In genomic region chr7:25262586-25262985, GRCh38 we compare ENCODE assay signal across 17 cellular contexts. TPM values are rescaled to one million over a fixed set of nuclear protein-coding genes. Genes with fewer than 3 reads are reported as not detected.
DNase-seq lines count a peak whose midpoint lies in the region; ATAC-seq and TF ChIP-seq lines count a peak whose summit lies in the region.
"Had no signal": no experiment of that assay in that cellular context is flagged by ENCODE, and none has a peak within 500 bp of the region (broad histone marks: within the 10 kb centered on the region; RNA-seq: fewer than 3 reads in every experiment).

No MANE protein-coding gene starts in this region.

- WGBS in neuronal stem cell (ENCODE audit: extremely low coverage in 2 of 2, insufficient read length in 2 of 2, insufficient replicate concordance in 1 of 2), 2 donors = no CpG with 5 or more reads among the region's 4 CpGs

- no peak overlapping the region for H2BK5ac ChIP-seq in neuronal stem cell (ENCODE audit: low read length)

- no peak overlapping the region for H3K27ac Mint-ChIP-seq in activated CD8-positive, alpha-beta T cell treated with anti-CD3 and anti-CD28 coated beads for 36 hours

- H3K27ac ChIP-seq in neuronal stem cell (replicated peaks; ENCODE audit: low read length) = no peak overlapping the region

- H4K8ac ChIP-seq in neuronal stem cell (ENCODE audit: low read depth, low read length) = no peak overlapping the region

- H3K79me1 ChIP-seq in neuronal stem cell (ENCODE audit: low read depth, low read length) = no peaks in the 10 kb centered on the region

- H3K27me3 Mint-ChIP-seq in activated CD8-positive, alpha-beta T cell treated with anti-CD3 and anti-CD28 coated beads for 36 hours = peaks cover 2% of the 10 kb centered on the region

- H3K14ac ChIP-seq in neuronal stem cell (ENCODE audit: low read length) = no peak overlapping the region

- in situ Hi-C loops in astrocyte of the spinal cord (cut with HindIII; ENCODE audit: low sequenced_read_pairs) = no loop called here

- no peak overlapping the region for H3K4me3 Mint-ChIP-seq in activated CD8-positive, alpha-beta T cell treated with anti-CD3 and anti-CD28 coated beads for 36 hours

- H3K18ac ChIP-seq in neuronal stem cell (ENCODE audit: low read length) = no peak overlapping the region

- H3K4me1 Mint-ChIP-seq in activated CD8-positive, alpha-beta T cell treated with anti-CD3 and anti-CD28 coated beads for 36 hours (ENCODE audit: low read depth) = peaks cover 25% of the 10 kb centered on the region

- intact Hi-C loops in activated CD8-positive, alpha-beta T cell treated with anti-CD3 and anti-CD28 coated beads for 36 hours (cut with micrococcal nuclease) = loop anchor here (5.0 kb wide), 1 partner anchor 595 kb away; no protein-coding TSS in a partner anchor

- no peak overlapping the region for H4K91ac ChIP-seq in neuronal stem cell (ENCODE audit: low read depth, low read length, poor library complexity)

- TF ChIP-seq CTCF in astrocyte of the spinal cord (IDR thresholded peaks at IDR 0.05; ENCODE audit: low read depth, low read length) = no peak
- no peak for TF ChIP-seq CTCF in GM10248 (IDR thresholded peaks at IDR 0.05; ENCODE audit: control extremely low read depth, extremely low read depth, low read depth, missing control alignments)
- TF ChIP-seq CTCF in activated CD8-positive, alpha-beta T cell treated with anti-CD3 and anti-CD28 coated beads for 36 hours (IDR thresholded peaks at IDR 0.05) = no peak

- H3K9ac ChIP-seq in neuronal stem cell (ENCODE audit: low read depth, low read length, poor library complexity) = no peak overlapping the region

- H3K4me3 ChIP-seq in MG63 = no peak overlapping the region
- H3K4me3 ChIP-seq in astrocyte of the spinal cord (ENCODE audit: low read depth, low read length) = no peak overlapping the region
- no peak overlapping the region for H3K4me3 ChIP-seq in neuronal stem cell (ENCODE audit: low read length in 2 of 2)
- H3K4me3 ChIP-seq: mucosa of descending colon had no signal

- H3K27me3 ChIP-seq in MG63 = no peaks in the 10 kb centered on the region
- H3K27me3 ChIP-seq in neuronal stem cell (ENCODE audit: control insufficient read depth in 3 of 3, insufficient read depth in 3 of 3, low read depth in 1 of 3, low read length in 3 of 3) = peaks cover 0 to 5% (median 0%) of the 10 kb centered on the region in 3 experiments

- peak; percentile 37 for DNase-seq in EL
- peak; percentile 65 for DNase-seq in MG63
- DNase-seq in astrocyte of the spinal cord (ENCODE audit: low read depth, low spot score) = peak; percentile 54
- DNase-seq in neuronal stem cell (ENCODE audit: low spot score) = no peak
- DNase-seq in GM10248 (ENCODE audit: extremely low spot score) = no peak
- DNase-seq in stimulated activated CD4-positive, alpha-beta T cell treated with anti-CD3 and anti-CD28 coated beads, Interleukin-2, amount 100 ng/mL, for 24 hours = no peak
- DNase-seq in activated CD8-positive, alpha-beta T cell treated with anti-CD3 and anti-CD28 coated beads for 36 hours = no peak
- DNase-seq: foreskin fibroblast; GOT3; mucosa of descending colon; NCI-H345; NK-92 treated with Interleukin-12 subunit alpha and Interleukin-12 subunit beta, amount 100 ng/mL, for 24 hours; right cardiac atrium; SIG-M5 had no signal

- peaks cover 0 to 4% of the 10 kb centered on the region in 2 donors for H3K4me1 ChIP-seq in neuronal stem cell (ENCODE audit: control insufficient read depth in 2 of 2, insufficient read depth in 1 of 2, low read depth in 1 of 2, low read length in 2 of 2)

- no peak overlapping the region for H2AK5ac ChIP-seq in neuronal stem cell (ENCODE audit: low read depth, low read length)

- H3K9me3 Mint-ChIP-seq in activated CD8-positive, alpha-beta T cell treated with anti-CD3 and anti-CD28 coated beads for 36 hours = no peaks in the 10 kb centered on the region

- no peak overlapping the region for H3K4ac ChIP-seq in neuronal stem cell (ENCODE audit: low read length)

- H3K36me3 Mint-ChIP-seq in activated CD8-positive, alpha-beta T cell treated with anti-CD3 and anti-CD28 coated beads for 36 hours (ENCODE audit: low read depth) = no peaks in the 10 kb centered on the region

- CTCF ChIA-PET in GM10248 (lab: Yijun Ruan, JAX) = no interaction called here
- CTCF ChIA-PET in activated CD8-positive, alpha-beta T cell treated with anti-CD3 and anti-CD28 coated beads for 36 hours (lab: Charles Lee) = interaction anchor here (1.2 to 8.1 kb wide), 2 partner anchors 302 to 303 kb away, joined by 4 to 183 read pairs; no protein-coding TSS in a partner anchor

- H3K4me2 ChIP-seq in neuronal stem cell (ENCODE audit: insufficient read depth, low read length, poor library complexity, severe bottlenecking) = no peak overlapping the region

- H2AFZ ChIP-seq in neuronal stem cell (ENCODE audit: low read length) = peak overlapping the region; percentile 51

- no peak overlapping the region for H2BK120ac ChIP-seq in neuronal stem cell (ENCODE audit: low read depth, low read length)

- H3K9me3 ChIP-seq in MG63 = no peaks in the 10 kb centered on the region
- no peaks in the 10 kb centered on the region for H3K9me3 ChIP-seq in neuronal stem cell (replicated peaks in 1 of 2; ENCODE audit: control insufficient read depth in 2 of 2, insufficient read depth in 1 of 2, low read depth in 1 of 2, low read length in 2 of 2)
- H3K9me3 ChIP-seq: mucosa of descending colon had no signal

- H2BK12ac ChIP-seq in neuronal stem cell (ENCODE audit: low read length) = no peak overlapping the region

- H3K36me3 ChIP-seq in MG63 (no peaks in the 10 kb centered on the region), neuronal stem cell (replicated peaks in 1 of 2; ENCODE audit: control insufficient read depth in 2 of 2, insufficient read depth in 2 of 2, low read length in 2 of 2) (no peaks in the 10 kb centered on the region)

- ATAC-seq in activated CD8-positive, alpha-beta T cell treated with anti-CD3 and anti-CD28 coated beads for 36 hours = no peak
- no peak for ATAC-seq in HG03521 (IDR thresholded peaks at IDR 0.05; ENCODE audit: unreplicated experiment)
- ATAC-seq: left lobe of liver, mucosa of descending colon, right cardiac atrium had no signal

- no peak overlapping the region for H3K23ac ChIP-seq in neuronal stem cell (ENCODE audit: low read depth, low read length, poor library complexity)

- peak overlapping the region; percentile 12 for H2BK15ac ChIP-seq in neuronal stem cell (ENCODE audit: low read length)

- POLR2A ChIA-PET in GM10248 (lab: Yijun Ruan, JAX) = no interaction called here
- POLR2A ChIA-PET in activated CD8-positive, alpha-beta T cell treated with anti-CD3 and anti-CD28 coated beads for 36 hours (lab: Charles Lee) = no interaction called here

RNA-seq across cellular contexts. Expression of gene NPVF, which starts 34.3 kb away (rescaled TPM):
- total RNA-seq in MG63 (2014; rRNA removed; shearing (Covaris generic); ENCODE audit: low replicate concordance) = not detected in 2 replicates
- polyA plus RNA-seq in neuronal stem cell (2013, experiment 1 of 2) = not detected
- polyA plus RNA-seq in neuronal stem cell (2013, experiment 2 of 2) = not detected
- not detected for total RNA-seq in activated CD8-positive, alpha-beta T cell treated with anti-CD3 and anti-CD28 coated beads for 36 hours
- total RNA-seq: left lobe of liver, mucosa of descending colon, right cardiac atrium, subcutaneous adipose tissue had no signal
- polyA plus RNA-seq: right cardiac atrium had no signal

Comparison
In these comparisons a context has a peak if more than half of its experiments do, and no peak if none do; other contexts are left out.
1. DNase-seq: peak in EL (single experiment), MG63 (single experiment) and astrocyte of the spinal cord (single experiment); none in neuronal stem cell (single experiment), GM10248 (single experiment), stimulated activated CD4-positive, alpha-beta T cell treated with anti-CD3 and anti-CD28 coated beads, Interleukin-2, amount 100 ng/mL, for 24 hours (0 of 2) and activated CD8-positive, alpha-beta T cell treated with anti-CD3 and anti-CD28 coated beads for 36 hours (single experiment).